In genomic region chr2:136378712-136379595, GRCh38 we compare ENCODE assay signal across 8 cellular contexts.
A peak's percentile ranks its signal among the peaks of the same experiment; 100 is the strongest.
DNase-seq lines count a peak whose midpoint lies in the region; ATAC-seq, FAIRE-seq and TF ChIP-seq lines count a peak whose summit lies in the region.

No MANE protein-coding gene starts in this region.

- peak overlapping the region; percentile 83; the same call in 1 of the 2 replicates for H2AFZ ChIP-seq in OCI-LY7 (ENCODE audit: low read length)

- POLR2A ChIA-PET in OCI-LY7 (lab: Charles Lee): interaction anchor here (0.7 to 9.7 kb wide), 8 partner anchors 17 to 464 kb away, joined by 3 to 111 read pairs (median 4); no protein-coding TSS in a partner anchor

- H3K27ac ChIP-seq in OCI-LY7 (ENCODE audit: low read depth, low read length, poor library complexity, severe bottlenecking) (peak overlapping the region; percentile 48), gastroesophageal sphincter (no peak overlapping the region)

- WGBS in gastroesophageal sphincter (ENCODE audit: low coverage in 1 of 2), 2 donors: 49 to 50% methylated on average over 1 to 4 of the region's 4 CpGs

- H3K9me3 ChIP-seq in OCI-LY7 (ENCODE audit: low read length) (no peaks in the 10 kb centered on the region), gastroesophageal sphincter (no peaks in the 10 kb centered on the region)

- H3K36me3 ChIP-seq in OCI-LY7 (ENCODE audit: insufficient read depth, low read length) (no peaks in the 10 kb centered on the region), gastroesophageal sphincter (no peaks in the 10 kb centered on the region)

- H3K4me3 ChIP-seq in OCI-LY7 (ENCODE audit: low read depth, low read length, poor library complexity, severe bottlenecking) (no peak overlapping the region), gastroesophageal sphincter (no peak overlapping the region)

- DNase-seq in DMS153 (lab: John Stamatoyannopoulos, UW) (peak; percentile 39), HTR-8/SVneo (ENCODE audit: insufficient read length, low spot score) (peak; percentile 34), OCI-LY7 (ENCODE audit: low spot score) (peak; percentile 91), activated T-helper 1 cell treated with Interleukin-2 at 50 U/mL for 16 hours (ENCODE audit: low read depth) (peak; percentile 60), pulmonary artery endothelial cell (ENCODE audit: low read depth, low spot score) (peak; percentile 17)

- H3K9me2 ChIP-seq in OCI-LY7 (ENCODE audit: insufficient read depth, low read length): no peaks in the 10 kb centered on the region

- H3K27me3 ChIP-seq in gastroesophageal sphincter: no peaks in the 10 kb centered on the region

- H4K20me1 ChIP-seq in OCI-LY7 (ENCODE audit: insufficient read depth, low read length): no peaks in the 10 kb centered on the region

- intact Hi-C loops in OCI-LY7 (cut with micrococcal nuclease; ENCODE audit: unreplicated experiment): loop anchor here (1.0 kb wide), 9 partner anchors 123 to 463 kb away; no protein-coding TSS in a partner anchor

- peak overlapping the region; percentile 61 for H3K4me2 ChIP-seq in OCI-LY7 (ENCODE audit: low read length)

- no TSS peak for BruUV-seq in OCI-LY7 (replicated peaks; lab: Mats Ljungman, UMichigan)

- no peaks in the 10 kb centered on the region for H3K79me2 ChIP-seq in OCI-LY7 (ENCODE audit: insufficient read depth, low read depth, low read length)

- peaks cover 90% of the 10 kb centered on the region for H3K4me1 ChIP-seq in OCI-LY7 (ENCODE audit: insufficient read depth, low read length, poor library complexity, severe bottlenecking)
- H3K4me1 ChIP-seq in gastroesophageal sphincter: no peaks in the 10 kb centered on the region

- CTCF ChIA-PET in OCI-LY7 (lab: Charles Lee; ENCODE audit: unreplicated experiment): interaction anchor here (1.1 to 3.4 kb wide), 3 partner anchors 139 to 247 kb away, joined by 3 to 7 read pairs (median 4); no protein-coding TSS in a partner anchor

- TF ChIP-seq CTCF in OCI-LY7 (conservative IDR thresholded peaks at IDR 0.05; ENCODE audit: low read length) (peak; percentile 99), gastroesophageal sphincter (IDR thresholded peaks at IDR 0.05) (peak; percentile 46 to 71 (median 58))

- no peak for TF ChIP-seq POLR2A in gastroesophageal sphincter (IDR thresholded peaks at IDR 0.05)

- ATAC-seq in gastroesophageal sphincter (no peak), HG02642 (IDR thresholded peaks at IDR 0.05; ENCODE audit: poor library complexity, unreplicated experiment) (no peak), HG03139 (IDR thresholded peaks at IDR 0.05; ENCODE audit: unreplicated experiment) (no peak)

- TF ChIP-seq EP300 in gastroesophageal sphincter (IDR thresholded peaks at IDR 0.05): no peak

- FAIRE-seq in HTR-8/SVneo (lab: Jason Lieb, UNC): no peak

Comparison
In these comparisons a context has a peak if more than half of its experiments do, and no peak if none do; other contexts are left out.
1. DNase-seq: peak in every context shown above with its lines; median percentile 91 in OCI-LY7; 60 in activated T-helper 1 cell treated with Interleukin-2 at 50 U/mL for 16 hours; 39 in DMS153; 34 in HTR-8/SVneo; 17 in pulmonary artery endothelial cell.